ENCODE assay signal across 2 cellular contexts in genomic region chr3:194573680-194574437, GRCh38.
TF ChIP-seq lines count a peak whose summit lies in the region.

No MANE protein-coding gene starts in this region.

TF ChIP-seq in Ishikawa, 13 proteins besides CTCF, POLR2A, EP300 and RAD21 (continued from another document):
- TF ChIP-seq USF1 (IDR thresholded peaks at IDR 0.05), result no peak
- TF ChIP-seq TEAD4 (IDR thresholded peaks at IDR 0.05), result no peak
- TF ChIP-seq TCF12 (IDR thresholded peaks at IDR 0.05; ENCODE audit: low read depth), result no peak
- TF ChIP-seq MAX (IDR thresholded peaks at IDR 0.05), result no peak
- TF ChIP-seq YY1 (IDR thresholded peaks at IDR 0.05; ENCODE audit: low read depth), result no peak
- TF ChIP-seq CEBPB (IDR thresholded peaks at IDR 0.05), result no peak
- TF ChIP-seq CREB1 (IDR thresholded peaks at IDR 0.05; ENCODE audit: low read depth), result no peak
- no peak for TF ChIP-seq FOXM1 (IDR thresholded peaks at IDR 0.05; ENCODE audit: borderline replicate concordance, low read depth)
- TF ChIP-seq REST (IDR thresholded peaks at IDR 0.05; ENCODE audit: low read depth), result no peak
- TF ChIP-seq TAF1 (IDR thresholded peaks at IDR 0.05; ENCODE audit: low read depth), result no peak
TF ChIP-seq in Ishikawa: peak in this region for 0.

TF ChIP-seq in HepG2, 621 proteins besides CTCF, POLR2A, EP300 and RAD21 (continued from another document and continues in another):
- peak; percentile 53; the same call in 1 of the 2 replicates for TF ChIP-seq ARID3A (IDR thresholded peaks at IDR 0.05; ENCODE audit: low read depth, low read length)
- TF ChIP-seq HNF4G (IDR thresholded peaks at IDR 0.05; ENCODE audit: borderline replicate concordance, low read depth, low read length), result no peak
- no peak for TF ChIP-seq HNF4G (CRISPR knock-in tag; IDR thresholded peaks at IDR 0.05; ENCODE audit: borderline replicate concordance, low read depth)
- peak; percentile 83 for TF ChIP-seq SMC3 (IDR thresholded peaks at IDR 0.05; ENCODE audit: low read length)
- TF ChIP-seq ZNF556 (CRISPR knock-in tag; IDR thresholded peaks at IDR 0.05; ENCODE audit: borderline replicate concordance), result 0 out of 2 replicates have a peak, but pooled peaks have one; percentile 36
- TF ChIP-seq ZNF691 (CRISPR knock-in tag; IDR thresholded peaks at IDR 0.05; ENCODE audit: borderline replicate concordance, low read depth), result 0 out of 2 replicates have a peak, but pooled peaks have one; percentile 55
- peak; percentile 91 for TF ChIP-seq STAG1 (CRISPR knock-in tag; IDR thresholded peaks at IDR 0.05)
- TF ChIP-seq ZNF12 (CRISPR knock-in tag; IDR thresholded peaks at IDR 0.05), result no peak
- TF ChIP-seq FOSL2 (CRISPR knock-in tag; IDR thresholded peaks at IDR 0.05), result 0 out of 2 replicates have a peak, but pooled peaks have one; percentile 7
- TF ChIP-seq, protein P1, sequence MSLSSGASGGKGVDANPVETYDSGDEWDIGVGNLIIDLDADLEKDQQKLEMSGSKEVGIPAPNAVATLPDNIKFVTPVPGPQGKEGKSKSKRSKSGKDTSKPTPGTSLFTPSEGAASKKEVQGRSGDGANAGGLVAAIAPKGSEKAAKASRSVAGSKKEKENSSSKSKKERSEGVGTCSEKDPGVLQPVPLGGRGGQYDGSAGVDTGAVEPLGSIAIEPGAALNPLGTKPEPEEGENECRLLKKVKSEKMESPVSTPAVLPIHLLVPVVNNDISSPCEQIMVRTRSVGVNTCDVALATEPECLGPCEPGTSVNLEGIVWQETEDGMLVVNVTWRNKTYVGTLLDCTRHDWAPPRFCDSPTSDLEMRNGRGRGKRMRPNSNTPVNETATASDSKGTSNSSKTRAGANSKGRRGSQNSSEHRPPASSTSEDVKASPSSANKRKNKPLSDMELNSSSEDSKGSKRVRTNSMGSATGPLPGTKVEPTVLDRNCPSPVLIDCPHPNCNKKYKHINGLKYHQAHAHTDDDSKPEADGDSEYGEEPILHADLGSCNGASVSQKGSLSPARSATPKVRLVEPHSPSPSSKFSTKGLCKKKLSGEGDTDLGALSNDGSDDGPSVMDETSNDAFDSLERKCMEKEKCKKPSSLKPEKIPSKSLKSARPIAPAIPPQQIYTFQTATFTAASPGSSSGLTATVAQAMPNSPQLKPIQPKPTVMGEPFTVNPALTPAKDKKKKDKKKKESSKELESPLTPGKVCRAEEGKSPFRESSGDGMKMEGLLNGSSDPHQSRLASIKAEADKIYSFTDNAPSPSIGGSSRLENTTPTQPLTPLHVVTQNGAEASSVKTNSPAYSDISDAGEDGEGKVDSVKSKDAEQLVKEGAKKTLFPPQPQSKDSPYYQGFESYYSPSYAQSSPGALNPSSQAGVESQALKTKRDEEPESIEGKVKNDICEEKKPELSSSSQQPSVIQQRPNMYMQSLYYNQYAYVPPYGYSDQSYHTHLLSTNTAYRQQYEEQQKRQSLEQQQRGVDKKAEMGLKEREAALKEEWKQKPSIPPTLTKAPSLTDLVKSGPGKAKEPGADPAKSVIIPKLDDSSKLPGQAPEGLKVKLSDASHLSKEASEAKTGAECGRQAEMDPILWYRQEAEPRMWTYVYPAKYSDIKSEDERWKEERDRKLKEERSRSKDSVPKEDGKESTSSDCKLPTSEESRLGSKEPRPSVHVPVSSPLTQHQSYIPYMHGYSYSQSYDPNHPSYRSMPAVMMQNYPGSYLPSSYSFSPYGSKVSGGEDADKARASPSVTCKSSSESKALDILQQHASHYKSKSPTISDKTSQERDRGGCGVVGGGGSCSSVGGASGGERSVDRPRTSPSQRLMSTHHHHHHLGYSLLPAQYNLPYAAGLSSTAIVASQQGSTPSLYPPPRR (CRISPR knock-in tag; IDR thresholded peaks at IDR 0.05; ENCODE audit: borderline replicate concordance), result 0 out of 2 replicates have a peak, but pooled peaks have one; percentile 20
- TF ChIP-seq, protein P2, sequence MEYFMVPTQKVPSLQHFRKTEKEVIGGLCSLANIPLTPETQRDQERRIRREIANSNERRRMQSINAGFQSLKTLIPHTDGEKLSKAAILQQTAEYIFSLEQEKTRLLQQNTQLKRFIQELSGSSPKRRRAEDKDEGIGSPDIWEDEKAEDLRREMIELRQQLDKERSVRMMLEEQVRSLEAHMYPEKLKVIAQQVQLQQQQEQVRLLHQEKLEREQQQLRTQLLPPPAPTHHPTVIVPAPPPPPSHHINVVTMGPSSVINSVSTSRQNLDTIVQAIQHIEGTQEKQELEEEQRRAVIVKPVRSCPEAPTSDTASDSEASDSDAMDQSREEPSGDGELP (IDR thresholded peaks at IDR 0.05; ENCODE audit: borderline replicate concordance, low read depth), result peak; percentile 54; the same call in 1 of the 2 replicates
- TF ChIP-seq, protein P3, sequence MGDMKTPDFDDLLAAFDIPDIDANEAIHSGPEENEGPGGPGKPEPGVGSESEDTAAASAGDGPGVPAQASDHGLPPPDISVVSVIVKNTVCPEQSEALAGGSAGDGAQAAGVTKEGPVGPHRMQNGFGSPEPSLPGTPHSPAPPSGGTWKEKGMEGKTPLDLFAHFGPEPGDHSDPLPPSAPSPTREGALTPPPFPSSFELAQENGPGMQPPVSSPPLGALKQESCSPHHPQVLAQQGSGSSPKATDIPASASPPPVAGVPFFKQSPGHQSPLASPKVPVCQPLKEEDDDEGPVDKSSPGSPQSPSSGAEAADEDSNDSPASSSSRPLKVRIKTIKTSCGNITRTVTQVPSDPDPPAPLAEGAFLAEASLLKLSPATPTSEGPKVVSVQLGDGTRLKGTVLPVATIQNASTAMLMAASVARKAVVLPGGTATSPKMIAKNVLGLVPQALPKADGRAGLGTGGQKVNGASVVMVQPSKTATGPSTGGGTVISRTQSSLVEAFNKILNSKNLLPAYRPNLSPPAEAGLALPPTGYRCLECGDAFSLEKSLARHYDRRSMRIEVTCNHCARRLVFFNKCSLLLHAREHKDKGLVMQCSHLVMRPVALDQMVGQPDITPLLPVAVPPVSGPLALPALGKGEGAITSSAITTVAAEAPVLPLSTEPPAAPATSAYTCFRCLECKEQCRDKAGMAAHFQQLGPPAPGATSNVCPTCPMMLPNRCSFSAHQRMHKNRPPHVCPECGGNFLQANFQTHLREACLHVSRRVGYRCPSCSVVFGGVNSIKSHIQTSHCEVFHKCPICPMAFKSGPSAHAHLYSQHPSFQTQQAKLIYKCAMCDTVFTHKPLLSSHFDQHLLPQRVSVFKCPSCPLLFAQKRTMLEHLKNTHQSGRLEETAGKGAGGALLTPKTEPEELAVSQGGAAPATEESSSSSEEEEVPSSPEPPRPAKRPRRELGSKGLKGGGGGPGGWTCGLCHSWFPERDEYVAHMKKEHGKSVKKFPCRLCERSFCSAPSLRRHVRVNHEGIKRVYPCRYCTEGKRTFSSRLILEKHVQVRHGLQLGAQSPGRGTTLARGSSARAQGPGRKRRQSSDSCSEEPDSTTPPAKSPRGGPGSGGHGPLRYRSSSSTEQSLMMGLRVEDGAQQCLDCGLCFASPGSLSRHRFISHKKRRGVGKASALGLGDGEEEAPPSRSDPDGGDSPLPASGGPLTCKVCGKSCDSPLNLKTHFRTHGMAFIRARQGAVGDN (CRISPR knock-in tag; IDR thresholded peaks at IDR 0.05), result 0 out of 2 replicates have a peak, but pooled peaks have one; percentile 5
- no peak for TF ChIP-seq XBP1 (CRISPR knock-in tag; IDR thresholded peaks at IDR 0.05)
- no peak for TF ChIP-seq ZNF816 (CRISPR knock-in tag; IDR thresholded peaks at IDR 0.05; ENCODE audit: borderline replicate concordance)
- peak; percentile 74 for TF ChIP-seq SALL1 (CRISPR knock-in tag; IDR thresholded peaks at IDR 0.05)
- TF ChIP-seq, protein P4, sequence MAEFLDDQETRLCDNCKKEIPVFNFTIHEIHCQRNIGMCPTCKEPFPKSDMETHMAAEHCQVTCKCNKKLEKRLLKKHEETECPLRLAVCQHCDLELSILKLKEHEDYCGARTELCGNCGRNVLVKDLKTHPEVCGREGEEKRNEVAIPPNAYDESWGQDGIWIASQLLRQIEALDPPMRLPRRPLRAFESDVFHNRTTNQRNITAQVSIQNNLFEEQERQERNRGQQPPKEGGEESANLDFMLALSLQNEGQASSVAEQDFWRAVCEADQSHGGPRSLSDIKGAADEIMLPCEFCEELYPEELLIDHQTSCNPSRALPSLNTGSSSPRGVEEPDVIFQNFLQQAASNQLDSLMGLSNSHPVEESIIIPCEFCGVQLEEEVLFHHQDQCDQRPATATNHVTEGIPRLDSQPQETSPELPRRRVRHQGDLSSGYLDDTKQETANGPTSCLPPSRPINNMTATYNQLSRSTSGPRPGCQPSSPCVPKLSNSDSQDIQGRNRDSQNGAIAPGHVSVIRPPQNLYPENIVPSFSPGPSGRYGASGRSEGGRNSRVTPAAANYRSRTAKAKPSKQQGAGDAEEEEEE (CRISPR knock-in tag; IDR thresholded peaks at IDR 0.05; ENCODE audit: borderline replicate concordance), result no peak
- no peak for TF ChIP-seq ZNF383 (CRISPR knock-in tag; IDR thresholded peaks at IDR 0.05; ENCODE audit: borderline replicate concordance)
- peak; percentile 62; the same call in 1 of the 2 replicates for TF ChIP-seq REPIN1 (CRISPR knock-in tag; IDR thresholded peaks at IDR 0.05; ENCODE audit: borderline replicate concordance, low read depth)
- TF ChIP-seq ZNF230 (CRISPR knock-in tag; IDR thresholded peaks at IDR 0.05), result 0 out of 2 replicates have a peak, but pooled peaks have one; percentile 65
- no peak for TF ChIP-seq ZNF407 (CRISPR knock-in tag; IDR thresholded peaks at IDR 0.05; ENCODE audit: not compliant biosample characterization)
- TF ChIP-seq IRF2 (CRISPR knock-in tag; IDR thresholded peaks at IDR 0.05), result peak; percentile 28; the same call in 1 of the 2 replicates
- 0 out of 2 replicates have a peak, but pooled peaks have one; percentile 52 for TF ChIP-seq GTF3A (CRISPR knock-in tag; conservative IDR thresholded peaks at IDR 0.05)
- 0 out of 2 replicates have a peak, but pooled peaks have one; percentile 16 for TF ChIP-seq MAX (IDR thresholded peaks at IDR 0.05)
- TF ChIP-seq DMAP1 (CRISPR knock-in tag; IDR thresholded peaks at IDR 0.05), result no peak
- TF ChIP-seq NCOA5 (CRISPR knock-in tag; IDR thresholded peaks at IDR 0.05), result no peak
